In the genomic region with DNA sequence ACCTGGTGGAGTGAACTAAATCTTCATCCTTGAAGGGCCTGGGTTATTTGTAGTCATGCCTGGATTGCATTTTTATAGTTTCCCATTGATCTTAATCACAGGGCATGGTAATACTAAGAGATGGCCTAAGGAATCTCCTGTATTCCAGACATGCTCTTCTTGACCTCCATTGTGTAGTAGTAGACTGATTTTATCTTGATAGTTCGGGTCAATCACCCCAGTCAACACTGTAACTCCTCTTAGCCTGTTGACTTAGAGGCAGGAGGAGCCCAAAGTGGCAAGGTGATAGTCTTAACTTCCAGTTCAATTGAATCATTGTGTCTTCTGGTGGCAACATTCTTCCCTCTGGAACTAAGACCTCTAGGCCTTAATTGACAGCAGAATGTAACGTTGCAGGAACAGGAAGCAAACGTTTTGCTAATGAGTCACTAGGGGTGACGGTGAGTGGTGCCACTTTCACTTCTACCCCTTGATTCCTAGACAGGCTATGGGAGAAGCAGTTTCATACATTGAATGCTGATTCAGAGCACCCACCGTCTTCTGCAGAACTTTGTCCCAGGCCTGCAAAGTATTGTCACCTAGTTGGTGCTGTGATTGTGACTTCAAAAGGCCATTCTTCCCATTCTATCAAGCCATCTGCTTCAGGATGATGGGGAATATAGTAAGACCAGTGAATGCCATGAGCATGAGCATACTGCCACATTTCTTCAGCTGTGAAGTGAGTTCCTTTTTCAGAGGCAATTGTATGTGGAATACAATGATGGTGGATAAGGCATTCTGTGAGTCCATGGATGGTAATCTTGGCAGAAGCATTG, we compare ENCODE assay signal across 8 cellular contexts. TPM values are rescaled to one million over a fixed set of nuclear protein-coding genes. Genes with fewer than 3 reads are reported as not detected.
DNase-seq lines count a peak whose midpoint lies in the region; ATAC-seq and TF ChIP-seq lines count a peak whose summit lies in the region.

No MANE protein-coding gene starts in this region.

- peaks cover 15% of the 10 kb centered on the region for H3K4me1 ChIP-seq in mesodermal cell (ENCODE audit: control insufficient read depth, insufficient read depth, low read length, poor library complexity, severe bottlenecking)
- no peaks in the 10 kb centered on the region for H3K4me1 ChIP-seq in psoas muscle

- H3K36me3 ChIP-seq in mesodermal cell (ENCODE audit: control insufficient read depth, insufficient read depth, low read length), result no peaks in the 10 kb centered on the region
- H3K36me3 ChIP-seq in psoas muscle (ENCODE audit: insufficient read depth in 1 of 2, low read depth in 1 of 2), result no peaks in the 10 kb centered on the region

- H3K27me3 ChIP-seq in psoas muscle (ENCODE audit: insufficient read depth in 3 of 3, low read length in 2 of 3), result no peaks in the 10 kb centered on the region

- H3K9me3 ChIP-seq in mesodermal cell (ENCODE audit: control insufficient read depth, low read length), result no peaks in the 10 kb centered on the region
- H3K9me3 ChIP-seq in psoas muscle, result no peaks in the 10 kb centered on the region

- ATAC-seq in GM18868 (IDR thresholded peaks at IDR 0.05; ENCODE audit: unreplicated experiment), result peak; percentile 89
- ATAC-seq in HG03442 (IDR thresholded peaks at IDR 0.05; ENCODE audit: unreplicated experiment), result peak; percentile 78
- ATAC-seq in psoas muscle, result no peak

- peak; percentile 45 to 60 for DNase-seq in activated T-cell treated with anti-CD3 and anti-CD28 coated beads, Interleukin-2, amount 50 U/mL, for 48 hours
- no peak for DNase-seq in NCI-H2107 (lab: John Stamatoyannopoulos, UW)
- DNase-seq in central memory CD4-positive, alpha-beta T cell, result no peak
- DNase-seq in psoas muscle, result no peak
- no peak for DNase-seq in NCI-H524 treated with DMSO at 0.1 percent for 48 hours (lab: John Stamatoyannopoulos, UW)

- intact Hi-C loops in psoas muscle (cut with DNase I), result no loop called here

- H3K27ac ChIP-seq in mesodermal cell (ENCODE audit: low read depth, low read length, severe bottlenecking), result peak overlapping the region; percentile 80
- no peak overlapping the region for H3K27ac ChIP-seq in psoas muscle

- no peak overlapping the region for H3K4me3 ChIP-seq in mesodermal cell (ENCODE audit: extremely low read depth, insufficient read depth, low read length, poor library complexity, severe bottlenecking)
- H3K4me3 ChIP-seq in psoas muscle, result no peak overlapping the region

- WGBS in mesodermal cell (ENCODE audit: insufficient coverage in 2 of 2), 2 experiments, result 15 to 41% methylated on average over 3 to 4 of the region's 5 CpGs
- 55 to 58% (median 56%) methylated on average over 5 of the region's 5 CpGs for WGBS in psoas muscle, 3 donors

- no peak for TF ChIP-seq CTCF in psoas muscle (IDR thresholded peaks at IDR 0.05)

RNA-seq across cellular contexts. Expression of a gene that starts 24.0 kb away (rescaled TPM):
- polyA plus RNA-seq in mesodermal cell (2013, experiment 1 of 2), result 18.6 TPM
- polyA plus RNA-seq in mesodermal cell (2013, experiment 2 of 2), result 16.8 TPM
- total RNA-seq in psoas muscle, result 10 to 100 TPM in 1 of 4 donors, 1 to 10 TPM in 3; 3.8 to 11.0 (median 5.2) TPM
- polyA plus RNA-seq in psoas muscle, result 1 to 10 TPM; 2.0 to 2.9 (median 2.8) TPM

Comparison
In these comparisons a context has a peak if more than half of its experiments do, and no peak if none do; other contexts are left out.
1. ATAC-seq: peak in GM18868 (single experiment) and HG03442 (single experiment); none in psoas muscle (0 of 4).
2. DNase-seq: peak in activated T-cell treated with anti-CD3 and anti-CD28 coated beads, Interleukin-2, amount 50 U/mL, for 48 hours (2 of 2); none in NCI-H2107 (single experiment), central memory CD4-positive, alpha-beta T cell (single experiment), psoas muscle (0 of 2) and NCI-H524 treated with DMSO at 0.1 percent for 48 hours (single experiment).